Comparison of ENCODE assay signal across 9 cellular contexts in the genomic region with DNA sequence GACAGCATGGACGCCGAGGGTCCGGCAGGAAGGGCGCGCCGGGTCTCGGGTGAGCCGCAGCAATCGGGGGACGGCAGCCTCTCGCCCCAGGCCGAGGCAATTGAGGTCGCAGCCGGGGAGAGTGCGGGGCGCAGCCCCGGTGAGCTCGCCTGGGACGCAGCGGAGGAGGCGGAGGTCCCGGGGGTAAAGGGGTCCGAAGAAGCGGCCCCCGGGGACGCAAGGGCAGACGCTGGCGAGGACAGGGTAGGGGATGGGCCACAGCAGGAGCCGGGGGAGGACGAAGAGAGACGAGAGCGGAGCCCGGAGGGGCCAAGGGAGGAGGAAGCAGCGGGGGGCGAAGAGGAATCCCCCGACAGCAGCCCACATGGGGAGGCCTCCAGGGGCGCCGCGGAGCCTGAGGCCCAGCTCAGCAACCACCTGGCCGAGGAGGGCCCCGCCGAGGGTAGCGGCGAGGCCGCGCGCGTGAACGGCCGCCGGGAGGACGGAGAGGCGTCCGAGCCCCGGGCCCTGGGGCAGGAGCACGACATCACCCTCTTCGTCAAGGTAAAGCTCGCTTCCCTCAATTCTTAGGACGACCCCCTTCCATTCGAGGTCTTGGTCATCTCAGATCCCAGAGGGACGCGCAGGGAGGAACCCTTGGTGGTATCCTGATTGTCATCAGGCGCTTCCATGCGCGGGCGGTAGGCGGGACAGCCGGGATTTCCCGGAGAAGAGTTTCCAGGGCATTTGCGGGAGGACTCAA.
A peak's percentile ranks its signal among the peaks of the same experiment; 100 is the strongest.
DNase-seq lines count a peak whose midpoint lies in the region; ATAC-seq lines count a peak whose summit lies in the region.
"Had no signal": no experiment of that assay in that cellular context is flagged by ENCODE, and none has a peak within 500 bp of the region (broad histone marks: within the 10 kb centered on the region; RNA-seq: fewer than 3 reads in every experiment).

No MANE protein-coding gene starts in this region.

- DNase-seq in stimulated activated CD4-positive, alpha-beta T cell treated with anti-CD3 and anti-CD28 coated beads, Interleukin-4, amount 100 ng/mL, for 1 hour: peak; percentile 12
- DNase-seq in stimulated activated CD4-positive, alpha-beta T cell treated with anti-CD3 and anti-CD28 coated beads, Interleukin-1b, Interleukin-23, amount 100 ng/mL, for 48 hours: no peak
- DNase-seq in hepatic stellate cell (ENCODE audit: low spot score) (no peak), NCI-H82 (lab: John Stamatoyannopoulos, UW) (no peak)
- DNase-seq: hypothalamus had no signal

- H3K9me3 ChIP-seq in duodenal mucosa (ENCODE audit: control insufficient read depth in 1 of 2, low read length in 2 of 2): no peaks in the 10 kb centered on the region
- H3K9me3 ChIP-seq in mucosa of rectum (ENCODE audit: control insufficient read depth in 2 of 2, low read length in 2 of 2): no peaks in the 10 kb centered on the region

- H3K4me1 ChIP-seq in duodenal mucosa (ENCODE audit: control insufficient read depth in 1 of 2, insufficient read depth in 2 of 2, low read length in 2 of 2) (peaks cover 15 to 16% of the 10 kb centered on the region in 2 donors), mucosa of rectum (ENCODE audit: control insufficient read depth in 2 of 2, insufficient read depth in 2 of 2, low read length in 2 of 2) (peaks cover 0 to 7% of the 10 kb centered on the region in 2 donors)

- H3K9ac ChIP-seq in duodenal mucosa (ENCODE audit: low read depth in 1 of 2, low read length in 2 of 2): peak overlapping the region in 1 of 2 donors; percentile 35
- peak overlapping the region; percentile 32 to 76 for H3K9ac ChIP-seq in mucosa of rectum (ENCODE audit: low read depth in 1 of 2, low read length in 2 of 2)

- no peaks in the 10 kb centered on the region for H3K36me3 ChIP-seq in duodenal mucosa (ENCODE audit: control insufficient read depth in 1 of 2, insufficient read depth in 2 of 2, low read length in 2 of 2)
- no peaks in the 10 kb centered on the region for H3K36me3 ChIP-seq in mucosa of rectum (ENCODE audit: control insufficient read depth in 2 of 2, insufficient read depth in 2 of 2, low read length in 2 of 2)

- peaks cover 19 to 33% of the 10 kb centered on the region in 2 donors for H3K27me3 ChIP-seq in duodenal mucosa (ENCODE audit: control insufficient read depth in 1 of 2, insufficient read depth in 2 of 2, low read length in 2 of 2)
- H3K27me3 ChIP-seq in mucosa of rectum (ENCODE audit: control insufficient read depth in 2 of 2, insufficient read depth in 2 of 2, low read length in 2 of 2): peaks cover 0 to 8% of the 10 kb centered on the region in 2 donors

- H3K27ac ChIP-seq in duodenal mucosa (ENCODE audit: low read depth, low read length) (no peak overlapping the region), mucosa of rectum (ENCODE audit: low read depth in 2 of 2, low read length in 2 of 2) (no peak overlapping the region)

- H3K4me3 ChIP-seq in duodenal mucosa (ENCODE audit: low read depth in 1 of 2, low read length in 2 of 2) (peak overlapping the region; percentile 68 to 73), mucosa of rectum (ENCODE audit: low read length in 2 of 2) (peak overlapping the region; percentile 59 to 68)

- ATAC-seq in GM18520 (IDR thresholded peaks at IDR 0.05; ENCODE audit: unreplicated experiment): no peak
- ATAC-seq in GM18511 (IDR thresholded peaks at IDR 0.05; ENCODE audit: unreplicated experiment): no peak
